In genomic region chr4:185080545-185080944, GRCh38 we compare ENCODE assay signal across 16 cellular contexts.
A peak's percentile ranks its signal among the peaks of the same experiment; 100 is the strongest.
DNase-seq lines count a peak whose midpoint lies in the region; ATAC-seq, FAIRE-seq and TF ChIP-seq lines count a peak whose summit lies in the region.
"Had no signal": no experiment of that assay in that cellular context is flagged by ENCODE, and none has a peak within 500 bp of the region (broad histone marks: within the 10 kb centered on the region; RNA-seq: fewer than 3 reads in every experiment).

No MANE protein-coding gene starts in this region.

- DNase-seq in H9 (no peak), WTC11 (ENCODE audit: low spot score) (no peak), mesendoderm (peak; percentile 39), MV-4-11 (lab: John Stamatoyannopoulos, UW) (no peak), GM12891 (ENCODE audit: insufficient read length, low spot score) (no peak)
- DNase-seq in activated CD4-positive, alpha-beta T cell treated with anti-CD3 and anti-CD28 coated beads for 36 hours = no peak
- DNase-seq: C1 segment of cervical spinal cord; Calu3; CD4-positive, alpha-beta memory T cell; COR-L47; DMS53; DMS79 treated with DMSO at 0.1 percent for 48 hours; GOT3; H7; HFFc6 had no signal

- H3K4me2 ChIP-seq in H9 (ENCODE audit: insufficient read depth, insufficient read length, low read length) (peak overlapping the region; percentile 1), mesendoderm (ENCODE audit: low read length) (no peak overlapping the region)

- H3K36me3 Mint-ChIP-seq in H9 (ENCODE audit: insufficient read depth in 1 of 3, low read depth in 3 of 3) (no peaks in the 10 kb centered on the region), WTC11 (no peaks in the 10 kb centered on the region)
- H3K36me3 Mint-ChIP-seq in activated CD4-positive, alpha-beta T cell treated with anti-CD3 and anti-CD28 coated beads for 36 hours (ENCODE audit: low read depth) = no peaks in the 10 kb centered on the region
- H3K36me3 Mint-ChIP-seq: CD4-positive, alpha-beta memory T cell had no signal

- no CpG with 5 or more reads among the region's 4 CpGs for WGBS in H9 (ENCODE audit: extremely low coverage, insufficient read length, low lambda C conversion rate)
- WGBS in mesendoderm (ENCODE audit: extremely low coverage, insufficient coverage, low lambda C conversion rate) = no CpG with 5 or more reads among the region's 4 CpGs

- H3K4ac ChIP-seq in H9 (ENCODE audit: low read depth, low read length) (no peak overlapping the region), mesendoderm (ENCODE audit: low read depth, low read length) (no peak overlapping the region)

- TF ChIP-seq CTCF in H9 (conservative IDR thresholded peaks at IDR 0.05) (no peak), WTC11 (IDR thresholded peaks at IDR 0.05) (no peak)

- no peak overlapping the region for H2AFZ ChIP-seq in H9 (ENCODE audit: low read length)

- H3K79me1 ChIP-seq in H9 (ENCODE audit: insufficient read depth, low read depth, low read length, poor library complexity, severe bottlenecking) (no peaks in the 10 kb centered on the region), mesendoderm (ENCODE audit: low read length) (no peaks in the 10 kb centered on the region)

- no peak overlapping the region for H2BK12ac ChIP-seq in H9 (ENCODE audit: insufficient read length, low read depth, low read length)

- H4K8ac ChIP-seq in H9 (replicated peaks; ENCODE audit: insufficient read length, low read depth, low read length) (no peak overlapping the region), mesendoderm (ENCODE audit: low read depth, low read length) (no peak overlapping the region)

- H3K18ac ChIP-seq in H9 (ENCODE audit: insufficient read length, low read depth, low read length) (no peak overlapping the region), mesendoderm (ENCODE audit: low read length) (no peak overlapping the region)

- no peaks in the 10 kb centered on the region for H3K9me3 ChIP-seq in H9 (ENCODE audit: control insufficient read depth, low read depth, low read length)

- H3K23me2 ChIP-seq in H9 (ENCODE audit: insufficient read length, low read depth, low read length, poor library complexity, severe bottlenecking) = no peaks in the 10 kb centered on the region

- H3K27ac ChIP-seq in H9 (ENCODE audit: insufficient read length, low read depth, low read length) (no peak overlapping the region), mesendoderm (ENCODE audit: low read depth, low read length) (no peak overlapping the region)

- H3K27ac Mint-ChIP-seq in H9 (no peak overlapping the region), WTC11 (no peak overlapping the region)
- no peak overlapping the region for H3K27ac Mint-ChIP-seq in activated CD4-positive, alpha-beta T cell treated with anti-CD3 and anti-CD28 coated beads for 36 hours
- H3K27ac Mint-ChIP-seq: CD4-positive, alpha-beta memory T cell; HFFc6 had no signal

- no peak overlapping the region; a peak in 1 of 5 replicates for H3K4me3 Mint-ChIP-seq in H9
- H3K4me3 Mint-ChIP-seq in WTC11 = 0 out of 2 replicates have a peak overlapping the region, but pooled peaks have one; percentile 11
- no peak overlapping the region for H3K4me3 Mint-ChIP-seq in activated CD4-positive, alpha-beta T cell treated with anti-CD3 and anti-CD28 coated beads for 36 hours
- H3K4me3 Mint-ChIP-seq: CD4-positive, alpha-beta memory T cell; HFFc6 had no signal

- POLR2A ChIA-PET in WTC11 (lab: Charles Lee) = no interaction called here
- POLR2A ChIA-PET in activated CD4-positive, alpha-beta T cell treated with anti-CD3 and anti-CD28 coated beads for 36 hours (lab: Charles Lee) = no interaction called here

- FAIRE-seq in GM12891 (lab: Jason Lieb, UNC) = no peak
- FAIRE-seq: GM19239 had no signal

- no peaks in the 10 kb centered on the region for H4K20me1 ChIP-seq in H9 (ENCODE audit: control insufficient read depth, insufficient read depth, insufficient read length)

- H3K27me3 Mint-ChIP-seq in H9 (ENCODE audit: low read depth) = no peaks in the 10 kb centered on the region
- H3K27me3 Mint-ChIP-seq in WTC11 (ENCODE audit: low read depth) = peaks cover 12% of the 10 kb centered on the region; the same call in 1 of the 2 replicates
- H3K27me3 Mint-ChIP-seq in activated CD4-positive, alpha-beta T cell treated with anti-CD3 and anti-CD28 coated beads for 36 hours = peaks cover 4% of the 10 kb centered on the region

- H3K23ac ChIP-seq in H9 (ENCODE audit: insufficient read length, low read depth, low read length) (no peak overlapping the region), mesendoderm (ENCODE audit: low read length) (no peak overlapping the region)

- CTCF ChIA-PET in WTC11 (lab: Charles Lee) = interaction anchor here (0.7 to 1.9 kb wide), 5 partner anchors 16 to 97 kb away, joined by 3 to 7 read pairs (median 3); no protein-coding TSS in a partner anchor
- CTCF ChIA-PET in activated CD4-positive, alpha-beta T cell treated with anti-CD3 and anti-CD28 coated beads for 36 hours (lab: Charles Lee) = no interaction called here

- peak; percentile 77 for ATAC-seq in WTC11
- ATAC-seq in activated CD4-positive, alpha-beta T cell treated with anti-CD3 and anti-CD28 coated beads for 36 hours = no peak

- no peaks in the 10 kb centered on the region for H3K36me3 ChIP-seq in mesendoderm (ENCODE audit: control insufficient read depth, insufficient read depth, low read length)

- TF ChIP-seq POLR2A in GM12891 (IDR thresholded peaks at IDR 0.05; ENCODE audit: low read depth, low read length) = no peak

- H2BK120ac ChIP-seq in H9 (ENCODE audit: low read depth, low read length, poor library complexity, severe bottlenecking) (no peak overlapping the region), mesendoderm (ENCODE audit: low read depth, low read length) (no peak overlapping the region)

- peaks cover 36 to 50% of the 10 kb centered on the region in 2 experiments for H3K4me1 Mint-ChIP-seq in H9
- H3K4me1 Mint-ChIP-seq in WTC11 = peaks cover 58% of the 10 kb centered on the region
- H3K4me1 Mint-ChIP-seq in activated CD4-positive, alpha-beta T cell treated with anti-CD3 and anti-CD28 coated beads for 36 hours = no peaks in the 10 kb centered on the region
- H3K4me1 Mint-ChIP-seq: CD4-positive, alpha-beta memory T cell had no signal

- H3K56ac ChIP-seq in H9 (ENCODE audit: insufficient read length, low read depth, low read length) (no peak overlapping the region), mesendoderm (ENCODE audit: low read length) (no peak overlapping the region)

- H2BK15ac ChIP-seq in H9 (ENCODE audit: low read depth, low read length) (no peak overlapping the region), mesendoderm (replicated peaks; ENCODE audit: low read depth) (no peak overlapping the region)

- intact Hi-C loops in activated CD4-positive, alpha-beta T cell treated with anti-CD3 and anti-CD28 coated beads for 36 hours (cut with DNase I, micrococcal nuclease) = no loop called here

- H3K9ac ChIP-seq in H9 (ENCODE audit: extremely low read depth, insufficient read length, low read length) (no peak overlapping the region), mesendoderm (ENCODE audit: low read length) (no peak overlapping the region)

- H3K4me1 ChIP-seq in H9 (ENCODE audit: insufficient read depth, low read length) (peaks cover 14% of the 10 kb centered on the region), mesendoderm (ENCODE audit: control insufficient read depth, low read depth, low read length) (no peaks in the 10 kb centered on the region)

- H2BK20ac ChIP-seq in H9 (ENCODE audit: low read depth, low read length, poor library complexity, severe bottlenecking) = no peak overlapping the region

- no peak overlapping the region for H3K4me3 ChIP-seq in mesendoderm (ENCODE audit: low read length)

- H3T11ph ChIP-seq in H9 (ENCODE audit: low read length) = no peak overlapping the region

- no peaks in the 10 kb centered on the region for H3K27me3 ChIP-seq in H9 (ENCODE audit: insufficient read depth, low read length)
- no peaks in the 10 kb centered on the region for H3K27me3 ChIP-seq in mesendoderm (ENCODE audit: insufficient read depth, low read length, poor library complexity)

- H2AK5ac ChIP-seq in H9 (ENCODE audit: insufficient read length, low read length) (no peak overlapping the region), mesendoderm (ENCODE audit: low read length) (no peak overlapping the region)

- no peak overlapping the region for H3K14ac ChIP-seq in H9 (ENCODE audit: insufficient read depth, low read length)

- no peak overlapping the region for H4K91ac ChIP-seq in H9 (ENCODE audit: insufficient read length, low read depth, low read length)

- H3K79me2 ChIP-seq in H9 (ENCODE audit: insufficient read depth, low read length) (no peaks in the 10 kb centered on the region), mesendoderm (ENCODE audit: control insufficient read depth, insufficient read depth, low read length) (no peaks in the 10 kb centered on the region)

- no peaks in the 10 kb centered on the region for H3K9me3 Mint-ChIP-seq in H9
- H3K9me3 Mint-ChIP-seq in WTC11 = no peaks in the 10 kb centered on the region
- no peaks in the 10 kb centered on the region for H3K9me3 Mint-ChIP-seq in activated CD4-positive, alpha-beta T cell treated with anti-CD3 and anti-CD28 coated beads for 36 hours (ENCODE audit: low read depth)
- H3K9me3 Mint-ChIP-seq: CD4-positive, alpha-beta memory T cell; HFFc6 had no signal

- H4K5ac ChIP-seq in H9 (ENCODE audit: insufficient read length, low read depth, low read length) (no peak overlapping the region), mesendoderm (ENCODE audit: low read length) (no peak overlapping the region)

- H2BK5ac ChIP-seq in H9 (ENCODE audit: insufficient read length, low read length) = no peak overlapping the region
- H2BK5ac ChIP-seq in mesendoderm (ENCODE audit: low read length) = no peak overlapping the region

TF ChIP-seq in WTC11, 78 proteins besides CTCF, POLR2A, EP300 and RAD21 (continues in another document):
- TF ChIP-seq, protein P1, sequence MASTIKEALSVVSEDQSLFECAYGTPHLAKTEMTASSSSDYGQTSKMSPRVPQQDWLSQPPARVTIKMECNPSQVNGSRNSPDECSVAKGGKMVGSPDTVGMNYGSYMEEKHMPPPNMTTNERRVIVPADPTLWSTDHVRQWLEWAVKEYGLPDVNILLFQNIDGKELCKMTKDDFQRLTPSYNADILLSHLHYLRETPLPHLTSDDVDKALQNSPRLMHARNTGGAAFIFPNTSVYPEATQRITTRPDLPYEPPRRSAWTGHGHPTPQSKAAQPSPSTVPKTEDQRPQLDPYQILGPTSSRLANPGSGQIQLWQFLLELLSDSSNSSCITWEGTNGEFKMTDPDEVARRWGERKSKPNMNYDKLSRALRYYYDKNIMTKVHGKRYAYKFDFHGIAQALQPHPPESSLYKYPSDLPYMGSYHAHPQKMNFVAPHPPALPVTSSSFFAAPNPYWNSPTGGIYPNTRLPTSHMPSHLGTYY (CRISPR knock-in tag; IDR thresholded peaks at IDR 0.05) = no peak

TF ChIP-seq in GM12891, 5 proteins besides CTCF, POLR2A, EP300 and RAD21:
- TF ChIP-seq POU2F2 (IDR thresholded peaks at IDR 0.05; ENCODE audit: low read depth, low read length) (no peak), TAF1 (IDR thresholded peaks at IDR 0.05; ENCODE audit: low read depth, low read length) (no peak), PAX5 (IDR thresholded peaks at IDR 0.05; ENCODE audit: insufficient read depth, low read length, severe bottlenecking) (no peak), POLR2AphosphoS5 (IDR thresholded peaks at IDR 0.05; ENCODE audit: low read depth, low read length) (no peak), SPI1 (IDR thresholded peaks at IDR 0.05; ENCODE audit: low read depth, low read length) (no peak)
